9 cellular contexts compared by ENCODE assay signal in genomic region chr12:18320036-18320617, GRCh38. TPM values are rescaled to one million over a fixed set of nuclear protein-coding genes. Genes with fewer than 3 reads are reported as not detected.
DNase-seq lines count a peak whose midpoint lies in the region; ATAC-seq and TF ChIP-seq lines count a peak whose summit lies in the region.
"Had no signal": no experiment of that assay in that cellular context is flagged by ENCODE, and none has a peak within 500 bp of the region (broad histone marks: within the 10 kb centered on the region; RNA-seq: fewer than 3 reads in every experiment).

No MANE protein-coding gene starts in this region.

- ATAC-seq in GM23338 (peak; percentile 90), HG02678 (IDR thresholded peaks at IDR 0.05; ENCODE audit: unreplicated experiment) (no peak), GM21390 (IDR thresholded peaks at IDR 0.05; ENCODE audit: unreplicated experiment) (no peak)

- no peaks in the 10 kb centered on the region for H3K4me1 ChIP-seq in GM23338 (ENCODE audit: insufficient read depth)
- H3K4me1 ChIP-seq in mesodermal cell (ENCODE audit: control insufficient read depth, insufficient read depth, low read length, poor library complexity, severe bottlenecking): no peaks in the 10 kb centered on the region

- no peak overlapping the region for H2AFZ ChIP-seq in GM23338

- peak overlapping the region; percentile 78 for H3K27ac Mint-ChIP-seq in GM23338
- H3K27ac Mint-ChIP-seq in activated CD4-positive, alpha-beta memory T cell treated with anti-CD3 and anti-CD28 coated beads, Interleukin-2, amount 10 ng/mL, durations not matched to agents 7 days and 5 days: no peak overlapping the region
- H3K27ac Mint-ChIP-seq: memory B cell had no signal

- no peaks in the 10 kb centered on the region for H3K79me2 ChIP-seq in GM23338 (replicated peaks; ENCODE audit: insufficient read depth)

- peak; percentile 71 to 74 for TF ChIP-seq CTCF in GM23338 (conservative IDR thresholded peaks at IDR 0.05; ENCODE audit: low read depth in 2 of 2)

- H3K9me2 ChIP-seq in GM23338 (ENCODE audit: insufficient read depth): no peaks in the 10 kb centered on the region

- 88 to 100% methylated on average over 1 to 2 of the region's 6 CpGs for WGBS in mesodermal cell (ENCODE audit: insufficient coverage in 2 of 2), 2 experiments

- H3K4me3 ChIP-seq in GM23338: no peak overlapping the region
- H3K4me3 ChIP-seq in mesodermal cell (ENCODE audit: extremely low read depth, insufficient read depth, low read length, poor library complexity, severe bottlenecking): no peak overlapping the region

- H4K20me1 ChIP-seq in GM23338 (replicated peaks; ENCODE audit: insufficient read depth): no peaks in the 10 kb centered on the region

- CTCF ChIA-PET in activated CD4-positive, alpha-beta memory T cell treated with anti-CD3 and anti-CD28 coated beads, Interleukin-2, amount 10 ng/mL, durations not matched to agents 7 days and 5 days (lab: Charles Lee): no interaction called here

- H3K4me1 Mint-ChIP-seq in GM23338: peaks cover 8% of the 10 kb centered on the region; the same call in 2 of the 3 replicates
- H3K4me1 Mint-ChIP-seq in activated CD4-positive, alpha-beta memory T cell treated with anti-CD3 and anti-CD28 coated beads, Interleukin-2, amount 10 ng/mL, durations not matched to agents 7 days and 5 days: no peaks in the 10 kb centered on the region
- H3K4me1 Mint-ChIP-seq: memory B cell had no signal

- no peak overlapping the region for H3K4me2 ChIP-seq in GM23338

- peak; percentile 23 for DNase-seq in AG08396 (ENCODE audit: low spot score)
- peak; percentile 78 for DNase-seq in GM23338 (ENCODE audit: low spot score)
- DNase-seq in NCI-H748 (lab: John Stamatoyannopoulos, UW; ENCODE audit: unreplicated experiment): peak; percentile 47
- DNase-seq in dermis blood vessel endothelial cell: peak; percentile 85
- no peak for DNase-seq in activated CD4-positive, alpha-beta memory T cell treated with anti-CD3 and anti-CD28 coated beads, Interleukin-2, amount 10 ng/mL, durations not matched to agents 7 days and 5 days

- H3K27ac ChIP-seq in GM23338 (ENCODE audit: low read depth) (no peak overlapping the region), mesodermal cell (ENCODE audit: low read depth, low read length, severe bottlenecking) (peak overlapping the region; percentile 17)

- H3K9me3 ChIP-seq in mesodermal cell (ENCODE audit: control insufficient read depth, low read length): no peaks in the 10 kb centered on the region

- POLR2A ChIA-PET in activated CD4-positive, alpha-beta memory T cell treated with anti-CD3 and anti-CD28 coated beads, Interleukin-2, amount 10 ng/mL, durations not matched to agents 7 days and 5 days (lab: Charles Lee): no interaction called here

- no peaks in the 10 kb centered on the region for H3K27me3 Mint-ChIP-seq in GM23338 (ENCODE audit: insufficient read depth, low read depth, poor library complexity)
- H3K27me3 Mint-ChIP-seq in activated CD4-positive, alpha-beta memory T cell treated with anti-CD3 and anti-CD28 coated beads, Interleukin-2, amount 10 ng/mL, durations not matched to agents 7 days and 5 days: no peaks in the 10 kb centered on the region
- H3K27me3 Mint-ChIP-seq: memory B cell had no signal

- H3K36me3 ChIP-seq in GM23338 (ENCODE audit: insufficient read depth) (no peaks in the 10 kb centered on the region), mesodermal cell (ENCODE audit: control insufficient read depth, insufficient read depth, low read length) (no peaks in the 10 kb centered on the region)

- no peaks in the 10 kb centered on the region for H3K27me3 ChIP-seq in GM23338 (ENCODE audit: insufficient read depth)

- H3K36me3 Mint-ChIP-seq in GM23338 (ENCODE audit: low read depth): no peaks in the 10 kb centered on the region
- no peaks in the 10 kb centered on the region for H3K36me3 Mint-ChIP-seq in activated CD4-positive, alpha-beta memory T cell treated with anti-CD3 and anti-CD28 coated beads, Interleukin-2, amount 10 ng/mL, durations not matched to agents 7 days and 5 days (ENCODE audit: low read depth)
- H3K36me3 Mint-ChIP-seq: memory B cell had no signal

- H3K9me3 Mint-ChIP-seq in GM23338: no peaks in the 10 kb centered on the region
- H3K9me3 Mint-ChIP-seq in activated CD4-positive, alpha-beta memory T cell treated with anti-CD3 and anti-CD28 coated beads, Interleukin-2, amount 10 ng/mL, durations not matched to agents 7 days and 5 days: no peaks in the 10 kb centered on the region
- H3K9me3 Mint-ChIP-seq: memory B cell had no signal

- H3K4me3 Mint-ChIP-seq in GM23338: no peak overlapping the region
- no peak overlapping the region for H3K4me3 Mint-ChIP-seq in activated CD4-positive, alpha-beta memory T cell treated with anti-CD3 and anti-CD28 coated beads, Interleukin-2, amount 10 ng/mL, durations not matched to agents 7 days and 5 days
- H3K4me3 Mint-ChIP-seq: memory B cell had no signal

- no peaks in the 10 kb centered on the region for H3F3A ChIP-seq in GM23338 (replicated peaks; ENCODE audit: low read depth)

TF ChIP-seq in GM23338, 12 proteins besides CTCF, POLR2A, EP300 and RAD21:
- TF ChIP-seq ZNF114 (CRISPR knock-in tag; IDR thresholded peaks at IDR 0.05) (no peak), POLR2AphosphoS5 (IDR thresholded peaks at IDR 0.05; ENCODE audit: low read depth) (no peak), ZNF462 (CRISPR knock-in tag; IDR thresholded peaks at IDR 0.05) (no peak)
TF ChIP-seq in GM23338: peak in this region for 0.

RNA-seq across cellular contexts. Expression of gene PIK3C2G, which starts 58.8 kb away (rescaled TPM):
- not detected in 2 replicates for total RNA-seq in GM23338 (2014; rRNA removed; shearing (Covaris generic))
- polyA plus RNA-seq in GM23338 (2016; fragmentation: Nextera tagmentation; extraction: Ambion mirVana): not detected in 2 replicates
- total RNA-seq in dermis blood vessel endothelial cell: 1.0 and 3.0 TPM in 2 replicates
- polyA plus RNA-seq in mesodermal cell (2013, experiment 1 of 2): not detected
- polyA plus RNA-seq in mesodermal cell (2013, experiment 2 of 2): not detected
- not detected for total RNA-seq in activated CD4-positive, alpha-beta memory T cell treated with anti-CD3 and anti-CD28 coated beads, Interleukin-2, amount 10 ng/mL, durations not matched to agents 7 days and 5 days
